Comparison of ENCODE assay signal across 22 cellular contexts in genomic region chr5:133894143-133894542, GRCh38.
"Had no signal": no experiment of that assay in that cellular context is flagged by ENCODE, and none has a peak within 500 bp of the region (broad histone marks: within the 10 kb centered on the region; RNA-seq: fewer than 3 reads in every experiment).

No MANE protein-coding gene starts in this region.

- DNase-seq: activated T-cell treated with anti-CD3 and anti-CD28 coated beads, Interleukin-2, amount 50 U/mL, for 24 hours; adrenal gland; brain microvascular endothelial cell; effector memory CD8-positive, alpha-beta T cell; head of caudate nucleus; islet precursor cell; left colon; lower lobe of right lung; mesendoderm; mucosa of descending colon; stimulated activated CD4-positive, alpha-beta T cell treated with anti-CD3 and anti-CD28 coated beads, Interleukin-1b, Interleukin-23, amount 100 ng/mL, for 48 hours; substantia nigra; T-helper 1 cell; tibial artery had no signal

- H3K4me1 ChIP-seq: adrenal gland, ascending aorta, lower lobe of right lung, tibial artery had no signal

- H3K9me3 ChIP-seq: adrenal gland, ascending aorta, lower lobe of right lung, mucosa of descending colon, tibial artery had no signal

- ATAC-seq: activated T-helper 17 cell treated with anti-CD3 and anti-CD28 coated beads, Interleukin-2, amount 50 U/mL, for 72 hours; effector memory CD8-positive, alpha-beta T cell; esophagus mucosa; left colon; lower lobe of right lung; mucosa of descending colon had no signal

- H3K9me3 Mint-ChIP-seq: activated T-cell treated with anti-CD3 and anti-CD28 coated beads, Interleukin-2, amount 50 U/mL, for 24 hours; activated T-helper 17 cell treated with anti-CD3 and anti-CD28 coated beads, Interleukin-2, amount 50 U/mL, for 72 hours; central memory CD8-positive, alpha-beta T cell; effector memory CD8-positive, alpha-beta T cell; neural crest cell; stimulated activated naive CD8-positive, alpha-beta T cell treated with anti-CD3 and anti-CD28 coated beads, Interleukin-15, Interleukin-2, amounts not matched to agents 100 ng/mL and 50 ng/mL, for 24 hours had no signal

- H3K4me3 ChIP-seq: adrenal gland, ascending aorta, lower lobe of right lung, mucosa of descending colon, tibial artery had no signal

- H3K27ac ChIP-seq: adrenal gland, ascending aorta, brain microvascular endothelial cell, lower lobe of right lung, tibial artery had no signal

- H3K36me3 ChIP-seq: adrenal gland, ascending aorta, brain microvascular endothelial cell, lower lobe of right lung, tibial artery had no signal

- H3K27ac Mint-ChIP-seq: activated naive CD8-positive, alpha-beta T cell; activated T-cell treated with anti-CD3 and anti-CD28 coated beads, Interleukin-2, amount 50 U/mL, for 24 hours; activated T-helper 17 cell treated with anti-CD3 and anti-CD28 coated beads, Interleukin-2, amount 50 U/mL, for 72 hours; effector memory CD8-positive, alpha-beta T cell; progenitor cell of endocrine pancreas; stimulated activated naive CD8-positive, alpha-beta T cell treated with anti-CD3 and anti-CD28 coated beads, Interleukin-15, Interleukin-2, amounts not matched to agents 100 ng/mL and 50 ng/mL, for 24 hours had no signal

- H3K27me3 ChIP-seq: adrenal gland, ascending aorta, brain microvascular endothelial cell, tibial artery had no signal
